ENCODE assay signal across 8 cellular contexts in genomic region chr13:99916366-99917103, GRCh38. TPM values are rescaled to one million over a fixed set of nuclear protein-coding genes. Genes with fewer than 3 reads are reported as not detected.
A peak's percentile ranks its signal among the peaks of the same experiment; 100 is the strongest.
DNase-seq lines count a peak whose midpoint lies in the region; ATAC-seq, FAIRE-seq and TF ChIP-seq lines count a peak whose summit lies in the region.

No MANE protein-coding gene starts in this region.

- peak; percentile 86 for ATAC-seq in GM18909 (IDR thresholded peaks at IDR 0.05; ENCODE audit: poor library complexity, unreplicated experiment)
- peak; percentile 65 for ATAC-seq in HG03521 (IDR thresholded peaks at IDR 0.05; ENCODE audit: unreplicated experiment)
- no peak for ATAC-seq in thoracic aorta (ENCODE audit: insufficient number of reproducible peaks, low FRiP score, low read depth)
- ATAC-seq in GM18519 (IDR thresholded peaks at IDR 0.05; ENCODE audit: low FRiP score, unreplicated experiment) = no peak

- peaks cover 0 to 5% (median 0%) of the 10 kb centered on the region in 5 experiments for H3K9me3 Mint-ChIP-seq in brain

- H3K9me3 ChIP-seq in keratinocyte (ENCODE audit: control insufficient read depth, low read depth, low read length) (no peaks in the 10 kb centered on the region), thoracic aorta (no peaks in the 10 kb centered on the region)

- H3K4me3 ChIP-seq in keratinocyte (ENCODE audit: control insufficient read depth in 2 of 3, extremely low read depth in 1 of 3, insufficient read depth in 2 of 3, low read depth in 1 of 3, low read length in 3 of 3) (no peak overlapping the region), thoracic aorta (no peak overlapping the region)

- no peaks in the 10 kb centered on the region for H3K9me1 ChIP-seq in keratinocyte (ENCODE audit: control insufficient read depth, extremely low read depth, insufficient read depth, low read length)

- H3K36me3 Mint-ChIP-seq in brain = no peaks in the 10 kb centered on the region

- H3K4me1 Mint-ChIP-seq in brain = peaks cover 8% of the 10 kb centered on the region

- no peaks in the 10 kb centered on the region for H3K79me2 ChIP-seq in keratinocyte (ENCODE audit: control insufficient read depth, insufficient read depth, low read length)

- FAIRE-seq in keratinocyte (lab: Jason Lieb, UNC) = peak; percentile 84

- no peak overlapping the region for H3K4me2 ChIP-seq in keratinocyte (ENCODE audit: control insufficient read depth, extremely low read depth, insufficient read depth, low read depth, low read length)

- H2AFZ ChIP-seq in keratinocyte (ENCODE audit: control insufficient read depth, low read length) = no peak overlapping the region

- dilution Hi-C loops in keratinocyte (cut with MboI; ENCODE audit: extremely low pct_ligation_motif_present, low sequenced_read_pairs) = no loop called here

- no peaks in the 10 kb centered on the region for H4K20me1 ChIP-seq in keratinocyte (ENCODE audit: control insufficient read depth, extremely low read depth, insufficient read depth, low read length)

- peaks cover 16% of the 10 kb centered on the region for H3K27me3 Mint-ChIP-seq in brain

- no peaks in the 10 kb centered on the region for H3K4me1 ChIP-seq in keratinocyte (ENCODE audit: control insufficient read depth, extremely low read depth, insufficient read depth, low read length)
- H3K4me1 ChIP-seq in thoracic aorta (ENCODE audit: control insufficient read depth in 1 of 2, low read depth in 2 of 2) = no peaks in the 10 kb centered on the region

- H3K27ac ChIP-seq in keratinocyte (ENCODE audit: control insufficient read depth, insufficient read depth, low read length) (no peak overlapping the region), thoracic aorta (no peak overlapping the region)

- H3K36me3 ChIP-seq in keratinocyte (ENCODE audit: control insufficient read depth in 2 of 2, extremely low read depth in 1 of 2, insufficient read depth in 2 of 2, low read length in 2 of 2) (no peaks in the 10 kb centered on the region), thoracic aorta (no peaks in the 10 kb centered on the region)

- no peaks in the 10 kb centered on the region for H3K27me3 ChIP-seq in keratinocyte (ENCODE audit: control insufficient read depth, extremely low read depth, insufficient read depth, low read length)
- no peaks in the 10 kb centered on the region for H3K27me3 ChIP-seq in thoracic aorta (replicated peaks; ENCODE audit: insufficient read depth)

- TF ChIP-seq CTCF in brain (conservative IDR thresholded peaks at IDR 0.05) (peak; percentile 88 to 98), keratinocyte (optimal IDR thresholded peaks at IDR 0.05 in 1 of 3, IDR thresholded peaks at IDR 0.05 in 1 of 3, conservative IDR thresholded peaks at IDR 0.05 in 1 of 3; ENCODE audit: extremely low read depth in 1 of 3, insufficient read depth in 2 of 3, low read length in 3 of 3) (peak; percentile 69 to 95 (median 89)), thoracic aorta (IDR thresholded peaks at IDR 0.05) (peak; percentile 63)

- H3K9ac ChIP-seq in keratinocyte (ENCODE audit: control insufficient read depth, extremely low read depth, insufficient read depth, low read length) = no peak overlapping the region

- DNase-seq in D341Med (ENCODE audit: low spot score) = peak; percentile 71
- peak; percentile 71 for DNase-seq in NCI-H774 (lab: John Stamatoyannopoulos, UW)
- no peak for DNase-seq in keratinocyte (ENCODE audit: low read depth, low spot score)
- no peak for DNase-seq in thoracic aorta (ENCODE audit: low spot score)

- peak overlapping the region in 3 of 5 experiments; percentile 10 to 41 (median 23) for H3K27ac Mint-ChIP-seq in brain

- H3K4me3 Mint-ChIP-seq in brain = peak overlapping the region in 1 of 5 experiments; percentile 2

RNA-seq across cellular contexts. Expression of gene ZIC5, which starts 55.0 kb away (rescaled TPM):
- 49.1 TPM for polyA plus RNA-seq in brain (ENCODE audit: insufficient read depth, low read depth, low replicate concordance)
- not detected in 3 replicates for polyA plus RNA-seq in keratinocyte
- not detected for polyA plus RNA-seq in keratinocyte (2011; ENCODE audit: low read depth)
- polyA plus RNA-seq in keratinocyte (2011; cell fraction: cytosol; rRNA removed) = not detected in 2 replicates
- not detected in 2 replicates for polyA plus RNA-seq in keratinocyte (2011; cell fraction: nucleus; rRNA removed)
- polyA plus RNA-seq in keratinocyte (2012; ENCODE audit: low replicate concordance) = not detected in 2 replicates
- not detected in 3 replicates for polyA minus RNA-seq in keratinocyte
- not detected for polyA minus RNA-seq in keratinocyte (2011; cell fraction: cytosol; rRNA and poly(A)+ RNA removed)
- polyA minus RNA-seq in keratinocyte (2011; cell fraction: nucleus; rRNA and poly(A)+ RNA removed) = not detected in 2 replicates
- not detected for total RNA-seq in thoracic aorta

Comparison
In these comparisons a context has a peak if more than half of its experiments do, and no peak if none do; other contexts are left out.
1. DNase-seq: peak in D341Med (single experiment) and NCI-H774 (single experiment); none in keratinocyte (single experiment) and thoracic aorta (single experiment).
2. ATAC-seq: peak in GM18909 (single experiment) and HG03521 (single experiment); none in thoracic aorta (single experiment) and GM18519 (single experiment).
3. RNA of gene ZIC5, which starts 55.0 kb away (polyA plus RNA-seq): 49.1 TPM in brain (single experiment); not detected in keratinocyte; every median in the first group is over 10 times any median in the second.
4. Peak in every context shown above with its lines, with median percentiles within 50 percentile points of each other: CTCF ChIP-seq.